In genomic region chr17:29140631-29141483, GRCh38 we compare ENCODE assay signal across 8 cellular contexts. TPM values are rescaled to one million over a fixed set of nuclear protein-coding genes. Genes with fewer than 3 reads are reported as not detected.
DNase-seq lines count a peak whose midpoint lies in the region; ATAC-seq, FAIRE-seq and TF ChIP-seq lines count a peak whose summit lies in the region.

No MANE protein-coding gene starts in this region.

- no peaks in the 10 kb centered on the region for H3K9me3 ChIP-seq in liver (ENCODE audit: control insufficient read depth in 4 of 4, low read length in 3 of 4)
- H3K9me3 ChIP-seq in HepG2 (ENCODE audit: low read length), result no peaks in the 10 kb centered on the region
- H3K9me3 ChIP-seq in mononuclear cell (ENCODE audit: low read depth, low read length), result no peaks in the 10 kb centered on the region
- H3K9me3 ChIP-seq in tibial nerve, result no peaks in the 10 kb centered on the region

- H3K27ac ChIP-seq in liver (ENCODE audit: low read depth in 1 of 2, low read length in 2 of 2) (peak overlapping the region; percentile 52 to 61), HepG2 (ENCODE audit: extremely low read length, insufficient read depth, low read length) (no peak overlapping the region), brain microvascular endothelial cell (no peak overlapping the region), tibial nerve (peak overlapping the region; percentile 72 to 88 (median 80))

- TF ChIP-seq EP300 in HepG2 (IDR thresholded peaks at IDR 0.05; ENCODE audit: low read depth in 2 of 2, low read length in 2 of 2) (no peak), HepG2 (CRISPR knock-in tag; IDR thresholded peaks at IDR 0.05; ENCODE audit: borderline replicate concordance) (no peak), tibial nerve (IDR thresholded peaks at IDR 0.05) (no peak)

- H2AFZ ChIP-seq in HepG2 (ENCODE audit: low read length), result no peak overlapping the region

- POLR2A ChIA-PET in HepG2 (lab: Yijun Ruan, JAX), result no interaction called here

- ATAC-seq in HepG2, result no peak

- no TSS peak for BruUV-seq in HepG2 (replicated peaks; lab: Mats Ljungman, UMichigan)

- H3K4me1 ChIP-seq in liver (ENCODE audit: control insufficient read depth in 4 of 4, insufficient read depth in 4 of 4, low read length in 3 of 4), result peaks cover 6 to 63% (median 44%) of the 10 kb centered on the region in 4 donors
- H3K4me1 ChIP-seq in HepG2 (ENCODE audit: insufficient read depth, low read length), result peaks cover 25% of the 10 kb centered on the region
- peaks cover 87% of the 10 kb centered on the region for H3K4me1 ChIP-seq in mononuclear cell (ENCODE audit: insufficient read depth, low read length)
- peaks cover 0 to 74% (median 37%) of the 10 kb centered on the region in 4 donors for H3K4me1 ChIP-seq in tibial nerve

- no peak overlapping the region for H3K9ac ChIP-seq in liver (ENCODE audit: low read depth in 1 of 2, low read length in 2 of 2)
- no peak overlapping the region for H3K9ac ChIP-seq in HepG2 (ENCODE audit: insufficient read depth, low read depth, low read length)

- FAIRE-seq in HepG2 (lab: Jason Lieb, UNC), result no peak

- intact Hi-C loops in HepG2 (cut with micrococcal nuclease; ENCODE audit: unreplicated experiment), result loop anchor here (10.0 kb wide), 1 partner anchor 56 kb away; no protein-coding TSS in a partner anchor

- in situ Hi-C loops in HepG2 (cut with HindIII; ENCODE audit: extremely low pct_ligation_motif_present, low pct_unique_long_range_greater_than_20kb), result no loop called here
- in situ Hi-C loops in brain microvascular endothelial cell (cut with HindIII; ENCODE audit: low pct_ligation_motif_present, low sequenced_read_pairs), result no loop called here

- peaks cover 35% of the 10 kb centered on the region for H3K79me2 ChIP-seq in HepG2 (ENCODE audit: insufficient read depth, low read length)

- no peak for TF ChIP-seq RAD21 in liver (IDR thresholded peaks at IDR 0.05)
- TF ChIP-seq RAD21 in HepG2 (CRISPR knock-in tag; IDR thresholded peaks at IDR 0.05), result no peak

- CTCF ChIA-PET in HepG2 (lab: Yijun Ruan, JAX; ENCODE audit: low intra/inter-chr PET ratio, low total read pairs), result no interaction called here

- no peak for TF ChIP-seq POLR2A in HepG2 (IDR thresholded peaks at IDR 0.05; ENCODE audit: insufficient read depth in 1 of 2, low read depth in 2 of 2, low read length in 2 of 2)
- TF ChIP-seq POLR2A in tibial nerve (IDR thresholded peaks at IDR 0.05), result no peak

- DNase-seq in HepG2 (ENCODE audit: low spot score) (no peak), SKM-1 treated with dmso at 0.1 percent for 144 hours (lab: John Stamatoyannopoulos, UW; ENCODE audit: unreplicated experiment) (peak; percentile 74), brain microvascular endothelial cell (no peak), tibial nerve (ENCODE audit: low spot score in 2 of 2) (no peak), NCI-H1048 (lab: John Stamatoyannopoulos, UW) (no peak), foreskin melanocyte (no peak)

- no peaks in the 10 kb centered on the region for H3K27me3 ChIP-seq in liver (ENCODE audit: control insufficient read depth in 4 of 4, insufficient read depth in 4 of 4, low read length in 3 of 4)
- H3K27me3 ChIP-seq in HepG2 (ENCODE audit: control insufficient read depth in 1 of 2, insufficient read depth in 2 of 2, low read length in 2 of 2), result no peaks in the 10 kb centered on the region
- H3K27me3 ChIP-seq in brain microvascular endothelial cell (replicated peaks), result no peaks in the 10 kb centered on the region
- no peaks in the 10 kb centered on the region for H3K27me3 ChIP-seq in mononuclear cell (ENCODE audit: insufficient read depth, low read length)
- H3K27me3 ChIP-seq in tibial nerve, result no peaks in the 10 kb centered on the region

- H3K36me3 ChIP-seq in liver (ENCODE audit: control insufficient read depth in 4 of 4, insufficient read depth in 3 of 4, low read depth in 1 of 4, low read length in 3 of 4) (peaks cover 0 to 4% (median 0%) of the 10 kb centered on the region in 4 donors), HepG2 (replicated peaks in 1 of 2; ENCODE audit: control insufficient read depth in 1 of 2, insufficient read depth in 2 of 2, low read length in 2 of 2) (peaks cover 10 to 21% of the 10 kb centered on the region in 2 experiments), brain microvascular endothelial cell (replicated peaks) (no peaks in the 10 kb centered on the region), tibial nerve (peaks cover 0 to 4% (median 0%) of the 10 kb centered on the region in 3 donors)

- TF ChIP-seq CTCF in liver (IDR thresholded peaks at IDR 0.05; ENCODE audit: low read depth, low read length, missing input control), result no peak
- no peak for TF ChIP-seq CTCF in HepG2 (CRISPR knock-in tag; IDR thresholded peaks at IDR 0.05)
- TF ChIP-seq CTCF in brain microvascular endothelial cell (IDR thresholded peaks at IDR 0.05; ENCODE audit: low read depth, low read length, missing control alignments), result no peak
- no peak for TF ChIP-seq CTCF in tibial nerve (IDR thresholded peaks at IDR 0.05)

- H3K4me3 ChIP-seq in liver (ENCODE audit: low read depth in 1 of 3, low read length in 3 of 3) (peak overlapping the region in 1 of 3 donors; percentile 21), HepG2 (replicated peaks in 1 of 3; ENCODE audit: insufficient read depth in 1 of 3, low read depth in 2 of 3, low read length in 3 of 3) (no peak overlapping the region), brain microvascular endothelial cell (ENCODE audit: low read depth, low read length) (peak overlapping the region; percentile 24), mononuclear cell (ENCODE audit: low read length) (peak overlapping the region; percentile 57), tibial nerve (peak overlapping the region; percentile 25 to 53 (median 36))

- peaks cover 44% of the 10 kb centered on the region for H4K20me1 ChIP-seq in HepG2 (ENCODE audit: insufficient read depth, low read length)

- no peak overlapping the region for H3K4me2 ChIP-seq in HepG2 (ENCODE audit: low read depth, low read length)

- 52% methylated on average over 14 of the region's 14 CpGs for WGBS in liver
- WGBS in HepG2 (ENCODE audit: low lambda C conversion rate), result 96% methylated on average over 13 of the region's 14 CpGs
- 11 to 13% methylated on average over 14 of the region's 14 CpGs for WGBS in tibial nerve, 2 donors

TF ChIP-seq in liver, 16 proteins besides CTCF, POLR2A, EP300 and RAD21:
- TF ChIP-seq YY1 (IDR thresholded peaks at IDR 0.05) (no peak), ATF3 (IDR thresholded peaks at IDR 0.05) (no peak), MAX (IDR thresholded peaks at IDR 0.05) (no peak)

TF ChIP-seq in HepG2, 621 proteins besides CTCF, POLR2A, EP300 and RAD21 (continues in another document):
- TF ChIP-seq FIP1L1 (IDR thresholded peaks at IDR 0.05; ENCODE audit: borderline replicate concordance, insufficient read depth, low read depth, low read length) (no peak), ZSCAN21 (CRISPR knock-in tag; IDR thresholded peaks at IDR 0.05; ENCODE audit: borderline replicate concordance) (no peak), POLR2G (IDR thresholded peaks at IDR 0.05; ENCODE audit: low read depth, low read length) (no peak), ZFY (CRISPR knock-in tag; IDR thresholded peaks at IDR 0.05) (no peak), IKZF4 (CRISPR knock-in tag; IDR thresholded peaks at IDR 0.05; ENCODE audit: borderline replicate concordance, low read depth, not compliant biosample characterization) (no peak), ZNF510 (CRISPR knock-in tag; IDR thresholded peaks at IDR 0.05; ENCODE audit: low read depth) (no peak), ZNF576 (CRISPR knock-in tag; IDR thresholded peaks at IDR 0.05) (no peak), CBX2 (IDR thresholded peaks at IDR 0.05; ENCODE audit: low read depth, low read length) (no peak), CBX2 (CRISPR knock-in tag; IDR thresholded peaks at IDR 0.05; ENCODE audit: low read depth) (no peak), MAX (IDR thresholded peaks at IDR 0.05) (no peak), GZF1 (CRISPR knock-in tag; IDR thresholded peaks at IDR 0.05) (no peak), ZNF235 (CRISPR knock-in tag; IDR thresholded peaks at IDR 0.05; ENCODE audit: borderline replicate concordance) (no peak), SMARCE1 (IDR thresholded peaks at IDR 0.05; ENCODE audit: borderline replicate concordance) (no peak), YEATS2 (CRISPR knock-in tag; IDR thresholded peaks at IDR 0.05; ENCODE audit: borderline replicate concordance) (no peak)

RNA-seq across cellular contexts. Expression of gene MYO18A, which starts 39.3 kb away (rescaled TPM):
- total RNA-seq in liver, result 10 to 100 TPM; 38.2 to 81.6 TPM
- polyA plus RNA-seq in liver, result 10 to 100 TPM; 26.3 to 36.4 TPM
- 21.2 and 24.8 TPM in 2 replicates for total RNA-seq in HepG2 (2016; rRNA removed; fragmentation: Illumina TruSeq; extraction: Trizol)
- 4.9 and 7.5 TPM in 2 replicates for total RNA-seq in HepG2 (2016; cell fraction: cytosol; rRNA removed; fragmentation: Illumina TruSeq; extraction: Trizol; ENCODE audit: low read depth)
- total RNA-seq in HepG2 (2016; cell fraction: insoluble cytoplasmic fraction; rRNA removed; fragmentation: Illumina TruSeq; extraction: Trizol), result 16.3 and 25.6 TPM in 2 replicates
- total RNA-seq in HepG2 (2016; cell fraction: membrane; rRNA removed; fragmentation: Illumina TruSeq; extraction: Trizol), result 5.8 and 6.0 TPM in 2 replicates
- 24.8 and 30.3 TPM in 2 replicates for total RNA-seq in HepG2 (2016; cell fraction: nucleus; rRNA removed; fragmentation: Illumina TruSeq; extraction: Trizol)
- polyA plus RNA-seq in HepG2 (2011; rRNA removed), result 16.8 and 23.2 TPM in 2 replicates
- 8.3 and 9.6 TPM in 2 replicates for polyA plus RNA-seq in HepG2 (2011; cell fraction: cytosol; rRNA removed)
- 155 and 159 TPM in 2 replicates for polyA plus RNA-seq in HepG2 (2011; cell fraction: nucleus; rRNA removed)
- 42.0 and 44.5 TPM in 2 replicates for polyA plus RNA-seq in HepG2 (2012)
- 0.96 and 1.4 TPM in 2 replicates for polyA plus RNA-seq in HepG2 (2016; cell fraction: cytosol; fragmentation: Illumina TruSeq; extraction: Trizol; ENCODE audit: low read depth)
- 16.0 and 20.4 TPM in 2 replicates for polyA plus RNA-seq in HepG2 (2016; cell fraction: insoluble cytoplasmic fraction; fragmentation: Illumina TruSeq; extraction: Trizol; ENCODE audit: low read depth)
- 2.4 and 3.0 TPM in 2 replicates for polyA plus RNA-seq in HepG2 (2016; cell fraction: membrane; fragmentation: Illumina TruSeq; extraction: Trizol; ENCODE audit: low read depth)
- polyA plus RNA-seq in HepG2 (2016; cell fraction: nucleus; fragmentation: Illumina TruSeq; extraction: Trizol; ENCODE audit: insufficient read depth, low read depth), result 72.8 and 77.7 TPM in 2 replicates
- 39.4 and 67.1 TPM in 2 replicates for polyA minus RNA-seq in HepG2 (2011; rRNA and poly(A)+ RNA removed; ENCODE audit: low replicate concordance)
- 13.7 and 17.4 TPM in 2 replicates for polyA minus RNA-seq in HepG2 (2011; cell fraction: cytosol; rRNA and poly(A)+ RNA removed)
- 65.8 and 83.4 TPM in 2 replicates for polyA minus RNA-seq in HepG2 (2011; cell fraction: nucleus; rRNA and poly(A)+ RNA removed)
- total RNA-seq in mononuclear cell, result 40.1 TPM
- 100 to 1,000 TPM in 3 of 4 donors, 10 to 100 TPM in 1; 71.6 to 125 (median 104) TPM for total RNA-seq in tibial nerve

Comparison
In these comparisons a context has a peak if more than half of its experiments do, and no peak if none do; other contexts are left out.
1. H3K27ac ChIP-seq: peak in liver (2 of 2) and tibial nerve (4 of 4); none in HepG2 (single experiment) and brain microvascular endothelial cell (single experiment).
2. H3K4me3 ChIP-seq: peak in brain microvascular endothelial cell (single experiment), mononuclear cell (single experiment) and tibial nerve (4 of 4); none in HepG2 (0 of 3).